In genomic region chr10:73772280-73773151, GRCh38 we compare ENCODE assay signal across 1 cellular context.
TF ChIP-seq lines count a peak whose summit lies in the region.

No MANE protein-coding gene starts in this region.

TF ChIP-seq in HepG2, 621 proteins besides CTCF, POLR2A, EP300 and RAD21 (continued from another document):
- TF ChIP-seq, protein P1, sequence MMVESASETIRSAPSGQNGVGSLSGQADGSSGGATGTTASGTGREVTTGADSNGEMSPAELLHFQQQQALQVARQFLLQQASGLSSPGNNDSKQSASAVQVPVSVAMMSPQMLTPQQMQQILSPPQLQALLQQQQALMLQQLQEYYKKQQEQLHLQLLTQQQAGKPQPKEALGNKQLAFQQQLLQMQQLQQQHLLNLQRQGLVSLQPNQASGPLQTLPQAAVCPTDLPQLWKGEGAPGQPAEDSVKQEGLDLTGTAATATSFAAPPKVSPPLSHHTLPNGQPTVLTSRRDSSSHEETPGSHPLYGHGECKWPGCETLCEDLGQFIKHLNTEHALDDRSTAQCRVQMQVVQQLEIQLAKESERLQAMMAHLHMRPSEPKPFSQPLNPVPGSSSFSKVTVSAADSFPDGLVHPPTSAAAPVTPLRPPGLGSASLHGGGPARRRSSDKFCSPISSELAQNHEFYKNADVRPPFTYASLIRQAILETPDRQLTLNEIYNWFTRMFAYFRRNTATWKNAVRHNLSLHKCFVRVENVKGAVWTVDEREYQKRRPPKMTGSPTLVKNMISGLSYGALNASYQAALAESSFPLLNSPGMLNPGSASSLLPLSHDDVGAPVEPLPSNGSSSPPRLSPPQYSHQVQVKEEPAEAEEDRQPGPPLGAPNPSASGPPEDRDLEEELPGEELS (CRISPR knock-in tag; IDR thresholded peaks at IDR 0.05) = peak; percentile 29; the same call in 1 of the 2 replicates
- TF ChIP-seq EZH2 (conservative IDR thresholded peaks at IDR 0.05; ENCODE audit: low read depth, low read length) (no peak), ZNF597 (CRISPR knock-in tag; IDR thresholded peaks at IDR 0.05) (no peak), SRSF4 (IDR thresholded peaks at IDR 0.05; ENCODE audit: low read depth, low read length, poor library complexity, severe bottlenecking) (no peak), DNMT3B (CRISPR knock-in tag; conservative IDR thresholded peaks at IDR 0.05) (no peak), ZNF124 (CRISPR knock-in tag; IDR thresholded peaks at IDR 0.05) (peak; percentile 31; the same call in 1 of the 2 replicates), IRF9 (CRISPR knock-in tag; IDR thresholded peaks at IDR 0.05; ENCODE audit: borderline replicate concordance) (no peak), MYPOP (CRISPR knock-in tag; IDR thresholded peaks at IDR 0.05) (peak; percentile 98), DR1 (CRISPR knock-in tag; IDR thresholded peaks at IDR 0.05) (peak; percentile 22; the same call in 1 of the 2 replicates), TMF1 (CRISPR knock-in tag; IDR thresholded peaks at IDR 0.05; ENCODE audit: low read depth) (no peak; the same call in 1 of the 2 replicates), ARID4A (CRISPR knock-in tag; IDR thresholded peaks at IDR 0.05; ENCODE audit: borderline replicate concordance) (peak; percentile 84; the same call in 1 of the 2 replicates), ADNP (CRISPR knock-in tag; IDR thresholded peaks at IDR 0.05) (no peak), U2AF1 (optimal IDR thresholded peaks at IDR 0.05; ENCODE audit: low read depth, low read length) (no peak), MLLT10 (CRISPR knock-in tag; IDR thresholded peaks at IDR 0.05) (no peak), HES4 (CRISPR knock-in tag; IDR thresholded peaks at IDR 0.05; ENCODE audit: borderline replicate concordance) (0 out of 2 replicates have a peak, but pooled peaks have one; percentile 35), IKZF5 (CRISPR knock-in tag; IDR thresholded peaks at IDR 0.05) (peak; percentile 38; the same call in 1 of the 2 replicates), ZNF136 (CRISPR knock-in tag; IDR thresholded peaks at IDR 0.05; ENCODE audit: low read depth) (no peak), HNRNPL (IDR thresholded peaks at IDR 0.05; ENCODE audit: low read depth, low read length) (no peak)
- TF ChIP-seq, protein P2, sequence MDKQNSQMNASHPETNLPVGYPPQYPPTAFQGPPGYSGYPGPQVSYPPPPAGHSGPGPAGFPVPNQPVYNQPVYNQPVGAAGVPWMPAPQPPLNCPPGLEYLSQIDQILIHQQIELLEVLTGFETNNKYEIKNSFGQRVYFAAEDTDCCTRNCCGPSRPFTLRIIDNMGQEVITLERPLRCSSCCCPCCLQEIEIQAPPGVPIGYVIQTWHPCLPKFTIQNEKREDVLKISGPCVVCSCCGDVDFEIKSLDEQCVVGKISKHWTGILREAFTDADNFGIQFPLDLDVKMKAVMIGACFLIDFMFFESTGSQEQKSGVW (CRISPR knock-in tag; IDR thresholded peaks at IDR 0.05; ENCODE audit: borderline replicate concordance) = no peak
